In genomic region chr6:96897396-96898240, GRCh38 we compare ENCODE assay signal across 8 cellular contexts. TPM values are rescaled to one million over a fixed set of nuclear protein-coding genes. Genes with fewer than 3 reads are reported as not detected.
DNase-seq lines count a peak whose midpoint lies in the region; ATAC-seq and TF ChIP-seq lines count a peak whose summit lies in the region.

Gene NDUFAF4 (minus strand): TSS chr6:96897891. CDS start chr6:96897801, 90 bp downstream.

- TF ChIP-seq CTCF in GM13976 (IDR thresholded peaks at IDR 0.05; ENCODE audit: borderline replicate concordance, control extremely low read depth, extremely low read depth, insufficient read depth, missing control alignments) (peak; percentile 85), prostate gland (IDR thresholded peaks at IDR 0.05) (peak; percentile 75 to 98 (median 96))

- DNase-seq in GM13976 (ENCODE audit: low spot score) (peak; percentile 94), NCI-H146 (lab: John Stamatoyannopoulos, UW) (peak; percentile 96), T-helper 1 cell (peak; percentile 92 to 94 (median 93)), amniotic epithelial cell (ENCODE audit: low read depth) (peak; percentile 86), left cardiac atrium (peak; percentile 98), prostate gland (ENCODE audit: low spot score) (peak; percentile 95)

- H3K4me1 ChIP-seq in prostate gland (replicated peaks) (peaks cover 5% of the 10 kb centered on the region), urinary bladder (ENCODE audit: insufficient read depth) (no peaks in the 10 kb centered on the region)

- TF ChIP-seq POLR2A in prostate gland (IDR thresholded peaks at IDR 0.05): no peak

- H3K36me3 ChIP-seq in prostate gland: no peaks in the 10 kb centered on the region
- H3K36me3 ChIP-seq in urinary bladder (ENCODE audit: insufficient read depth): no peaks in the 10 kb centered on the region

- ATAC-seq in HG02870 (IDR thresholded peaks at IDR 0.05; ENCODE audit: unreplicated experiment) (peak; percentile 88), left cardiac atrium (peak; percentile 99)

- WGBS in prostate gland: under 1% methylated on average over 65 of the region's 71 CpGs
- under 1% methylated on average over 71 of the region's 71 CpGs for WGBS in urinary bladder

- intact Hi-C loops in left cardiac atrium (cut with DNase I) (loop anchor here in 1 of 2 donors (2.0 to 10.0 kb wide), 4 partner anchors 161 to 497 kb away; partner anchors contain the start of gene UFL1), prostate gland (cut with DNase I) (loop anchor here (10.0 kb wide), 1 partner anchor 273 kb away; no protein-coding TSS in a partner anchor)

- peak within 1 kb of the TSS; percentile 78 to 80 for H3K4me3 ChIP-seq in prostate gland
- peak within 1 kb of the TSS; percentile 62 for H3K4me3 ChIP-seq in urinary bladder (ENCODE audit: low read depth, low read length)

- peak within 1 kb of the TSS; percentile 67 to 82 for H3K27ac ChIP-seq in prostate gland
- peak within 1 kb of the TSS; percentile 76 for H3K27ac ChIP-seq in urinary bladder (ENCODE audit: low read depth)

- H3K27me3 ChIP-seq in prostate gland (replicated peaks; ENCODE audit: insufficient read depth): no peaks in the 10 kb centered on the region

- H3K9me3 ChIP-seq in prostate gland: no peaks in the 10 kb centered on the region

- in situ Hi-C loops in GM13976 (cut with MboI; ENCODE audit: low sequenced_read_pairs, unreplicated experiment): loop anchor here (25.0 kb wide), 1 partner anchor 260 kb away; no protein-coding TSS in a partner anchor

RNA-seq across cellular contexts. Expression of gene NDUFAF4, which starts in this region (rescaled TPM):
- total RNA-seq in left cardiac atrium (100 to 1,000 TPM in 1 of 2 donors, 10 to 100 TPM in 1; 75.2 to 101 TPM), prostate gland (10 to 100 TPM; 15.6 to 29.9 TPM), urinary bladder (31.4 TPM)
- polyA plus RNA-seq in urinary bladder: 21.6 TPM

Comparison
In these comparisons a context has a peak if more than half of its experiments do, and no peak if none do; other contexts are left out.
1. Peak in every context shown above with its lines: DNase-seq, ATAC-seq, H3K4me3 ChIP-seq and H3K27ac ChIP-seq.